20 cellular contexts compared by ENCODE assay signal in genomic region chr20:47021850-47022249, GRCh38.
DNase-seq lines count a peak whose midpoint lies in the region; ATAC-seq, FAIRE-seq and TF ChIP-seq lines count a peak whose summit lies in the region.
"Had no signal": no experiment of that assay in that cellular context is flagged by ENCODE, and none has a peak within 500 bp of the region (broad histone marks: within the 10 kb centered on the region; RNA-seq: fewer than 3 reads in every experiment).

No MANE protein-coding gene starts in this region.

- H3K36me3 ChIP-seq in heart left ventricle (no peaks in the 10 kb centered on the region), HEK293 (ENCODE audit: control insufficient read depth in 2 of 2, insufficient read depth in 1 of 2, low read length in 2 of 2) (peaks cover 0 to under 1% of the 10 kb centered on the region in 2 experiments; a peak in 1 of 3 replicates), K562 (ENCODE audit: control insufficient read depth, insufficient read depth, low read length) (no peaks in the 10 kb centered on the region)
- H3K36me3 ChIP-seq: BLaER1 treated with 17β-estradiol and CSF1 and Interleukin-3, amounts not matched to agents 10 nM and 100 nM had no signal

- no peak overlapping the region for H2AFZ ChIP-seq in K562 (ENCODE audit: low read depth, low read length)

- no peak for TF ChIP-seq RAD21 in K562 (CRISPR knock-in tag; conservative IDR thresholded peaks at IDR 0.05 in 1 of 2, IDR thresholded peaks at IDR 0.05 in 1 of 2)

- TF ChIP-seq POLR2A in heart left ventricle (IDR thresholded peaks at IDR 0.05) (no peak), K562 (conservative IDR thresholded peaks at IDR 0.05) (no peak)

- no peak for ATAC-seq in heart left ventricle
- no peak for ATAC-seq in K562
- ATAC-seq in HG03108 (IDR thresholded peaks at IDR 0.05; ENCODE audit: unreplicated experiment), result no peak
- ATAC-seq: A549; CD8-positive, alpha-beta T cell had no signal

- no peak for FAIRE-seq in K562 (lab: Jason Lieb, UNC)
- FAIRE-seq: A549, D721Med, G401.6, GM12891, GM19239 had no signal

- POLR2A ChIA-PET in HEK293 (lab: Yijun Ruan, JAX), result no interaction called here
- POLR2A ChIA-PET in K562 (lab: Yijun Ruan, JAX), result no interaction called here

- no TSS peak for BruUV-seq in K562 (replicated peaks; lab: Mats Ljungman, UMichigan)

- TF ChIP-seq EP300 in K562 (IDR thresholded peaks at IDR 0.05; ENCODE audit: low read length), result no peak

- DNase-seq in cardiac septum (ENCODE audit: low spot score), result peak; percentile 49
- DNase-seq in heart left ventricle, result no peak
- DNase-seq in K562 (ENCODE audit: extremely low read depth in 1 of 4, low spot score in 3 of 4), result no peak
- DNase-seq: AML-193; Caco-2; Calu3; CD4-positive, alpha-beta T cell; CD8-positive, alpha-beta T cell; DMS79 treated with DMSO at 0.1 percent for 48 hours; GF-D8 had no signal

- H3K27ac ChIP-seq in heart left ventricle, result no peak overlapping the region
- H3K27ac ChIP-seq in HEK293 (ENCODE audit: extremely low read depth, low read depth, low read length), result no peak overlapping the region
- H3K27ac ChIP-seq in K562 (ENCODE audit: extremely low read depth, low read depth, low read length), result no peak overlapping the region
- H3K27ac ChIP-seq: 22Rv1; A549; BLaER1 treated with 17β-estradiol and CSF1 and Interleukin-3, amounts not matched to agents 10 nM and 100 nM; C4-2B had no signal

- WGBS in heart left ventricle, 4 donors, result 79 to 88% (median 84%) methylated on average over 4 of the region's 4 CpGs
- 0% methylated on average over 4 of the region's 4 CpGs for WGBS in K562 (ENCODE audit: insufficient coverage, low coverage, missing lambda C conversion rate)

- CTCF ChIA-PET in HEK293 (lab: Yijun Ruan, JAX), result no interaction called here
- CTCF ChIA-PET in K562 (lab: Yijun Ruan, JAX; ENCODE audit: low intra/inter-chr PET ratio), result no interaction called here

- H3K4me2 ChIP-seq in K562 (ENCODE audit: insufficient read depth, low read length), result no peak overlapping the region
- H3K4me2 ChIP-seq: A549 had no signal

- no peak overlapping the region for H3K4me3 ChIP-seq in heart left ventricle
- no peak overlapping the region for H3K4me3 ChIP-seq in HEK293 (ENCODE audit: low read depth, low read length)
- no peak overlapping the region for H3K4me3 ChIP-seq in K562
- H3K4me3 ChIP-seq: A549; BLaER1 treated with 17β-estradiol and CSF1 and Interleukin-3, amounts not matched to agents 10 nM and 100 nM had no signal

- H3K4me1 ChIP-seq in heart left ventricle, result peaks cover 0 to 7% (median 0%) of the 10 kb centered on the region in 12 donors
- no peaks in the 10 kb centered on the region for H3K4me1 ChIP-seq in HEK293 (ENCODE audit: control insufficient read depth, insufficient read depth, low read length)
- no peaks in the 10 kb centered on the region for H3K4me1 ChIP-seq in K562 (replicated peaks in 1 of 2; ENCODE audit: control insufficient read depth in 2 of 2, insufficient read depth in 2 of 2, low read length in 2 of 2)
- H3K4me1 ChIP-seq: A549, Caco-2 had no signal

- no peak overlapping the region for H3K9ac ChIP-seq in K562 (ENCODE audit: insufficient read depth in 1 of 2, low read depth in 2 of 2, low read length in 2 of 2)
- H3K9ac ChIP-seq: BLaER1 treated with 17β-estradiol and CSF1 and Interleukin-3, amounts not matched to agents 10 nM and 100 nM had no signal

- in situ Hi-C loops in K562 (cut with MboI), result no loop called here

- H3K79me2 ChIP-seq in K562 (ENCODE audit: control insufficient read depth, insufficient read depth, low read length), result no peaks in the 10 kb centered on the region

- H3K27me3 ChIP-seq in heart left ventricle (no peaks in the 10 kb centered on the region), K562 (ENCODE audit: control insufficient read depth in 2 of 2, insufficient read depth in 2 of 2, low read length in 2 of 2) (peaks cover 2 to 22% of the 10 kb centered on the region in 2 experiments; a peak in 2 of 5 replicates)
- H3K27me3 ChIP-seq: BLaER1 treated with 17β-estradiol and CSF1 and Interleukin-3, amounts not matched to agents 10 nM and 100 nM had no signal

- no peaks in the 10 kb centered on the region for H3K9me3 ChIP-seq in heart left ventricle
- H3K9me3 ChIP-seq in HEK293 (ENCODE audit: control insufficient read depth, insufficient read depth, low read depth, low read length), result no peaks in the 10 kb centered on the region
- no peaks in the 10 kb centered on the region for H3K9me3 ChIP-seq in K562 (replicated peaks; ENCODE audit: control insufficient read depth, insufficient read depth, low read depth, low read length)
- H3K9me3 ChIP-seq: A549, Caco-2 had no signal

- intact Hi-C loops in cardiac septum (cut with DNase I) (no loop called here), heart left ventricle (cut with DNase I) (no loop called here), K562 (cut with micrococcal nuclease) (no loop called here)

- TF ChIP-seq CTCF in heart left ventricle (IDR thresholded peaks at IDR 0.05) (no peak), HEK293 (tag by site-specific recombination; IDR thresholded peaks at IDR 0.05) (no peak), K562 (IDR thresholded peaks at IDR 0.05 in 2 of 3, conservative IDR thresholded peaks at IDR 0.05 in 1 of 3; ENCODE audit: insufficient read depth in 2 of 3, low read depth in 1 of 3, low read length in 3 of 3) (no peak)

- no peaks in the 10 kb centered on the region for H3K9me1 ChIP-seq in K562 (ENCODE audit: control insufficient read depth, insufficient read depth, low read length)

- H4K20me1 ChIP-seq in K562 (replicated peaks; ENCODE audit: control insufficient read depth, insufficient read depth, low read length), result no peaks in the 10 kb centered on the region
- H4K20me1 ChIP-seq: BLaER1 treated with 17β-estradiol and CSF1 and Interleukin-3, amounts not matched to agents 10 nM and 100 nM had no signal

TF ChIP-seq in HEK293, 187 proteins besides CTCF, POLR2A, EP300 and RAD21:
- TF ChIP-seq ZBTB17 (tag by site-specific recombination; IDR thresholded peaks at IDR 0.05) (no peak), ZNF239 (tag by site-specific recombination; IDR thresholded peaks at IDR 0.05) (peak; percentile 85; the same call in 1 of the 2 replicates)

TF ChIP-seq in K562, 482 proteins besides CTCF, POLR2A, EP300 and RAD21:
- no peak for TF ChIP-seq TSC22D4 (tag; IDR thresholded peaks at IDR 0.05)
- TF ChIP-seq POLR2B (IDR thresholded peaks at IDR 0.05; ENCODE audit: low read depth, partially characterized antibody), result no peak
- peak; percentile 89 for TF ChIP-seq ZNF239 (CRISPR knock-in tag; IDR thresholded peaks at IDR 0.05)
- no peak for TF ChIP-seq LCOR (CRISPR knock-in tag; IDR thresholded peaks at IDR 0.05)
TF ChIP-seq in K562: peak in this region for 1.
